Comparison of ENCODE assay signal across 19 cellular contexts in genomic region chr6:18047406-18047805, GRCh38. TPM values are rescaled to one million over a fixed set of nuclear protein-coding genes. Genes with fewer than 3 reads are reported as not detected.
DNase-seq lines count a peak whose midpoint lies in the region; ATAC-seq and TF ChIP-seq lines count a peak whose summit lies in the region.
"Had no signal": no experiment of that assay in that cellular context is flagged by ENCODE, and none has a peak within 500 bp of the region (broad histone marks: within the 10 kb centered on the region; RNA-seq: fewer than 3 reads in every experiment).

No MANE protein-coding gene starts in this region.

- no peak overlapping the region for H2AFZ ChIP-seq in PC-3 (ENCODE audit: low read length)
- H2AFZ ChIP-seq: neural progenitor cell had no signal

- 0 out of 2 replicates have a peak overlapping the region, but pooled peaks have one; percentile 0 for H3K27ac ChIP-seq in PC-3 (ENCODE audit: low read length)
- peak overlapping the region; percentile 87 for H3K27ac ChIP-seq in epithelial cell of prostate
- peak overlapping the region; percentile 45 to 75 for H3K27ac ChIP-seq in mucosa of rectum (ENCODE audit: low read depth in 2 of 2, low read length in 2 of 2)
- H3K27ac ChIP-seq: KMS-11, neural progenitor cell, uterus had no signal

- no peaks in the 10 kb centered on the region for H3K79me2 ChIP-seq in PC-3 (ENCODE audit: low read length)

- ATAC-seq in PC-3 (peak; percentile 49), HG03039 (IDR thresholded peaks at IDR 0.05; ENCODE audit: unreplicated experiment) (no peak)
- ATAC-seq: sciatic nerve had no signal

- H4K20me1 ChIP-seq in PC-3 (ENCODE audit: low read length) = no peaks in the 10 kb centered on the region

- H3K27me3 ChIP-seq in PC-3 (ENCODE audit: low read length) (no peaks in the 10 kb centered on the region), mucosa of rectum (ENCODE audit: control insufficient read depth in 2 of 2, insufficient read depth in 2 of 2, low read length in 2 of 2) (no peaks in the 10 kb centered on the region)
- H3K27me3 ChIP-seq: neural progenitor cell, uterus had no signal

- no peaks in the 10 kb centered on the region for H3F3A ChIP-seq in PC-3 (ENCODE audit: low read length, unreplicated experiment)

- H3K4me3 ChIP-seq in AG10803 (ENCODE audit: low read length) (no peak overlapping the region), PC-3 (ENCODE audit: low read length) (no peak overlapping the region), mucosa of rectum (ENCODE audit: low read length in 2 of 2) (no peak overlapping the region)
- H3K4me3 ChIP-seq: coronary artery, neural progenitor cell, uterus had no signal

- intact Hi-C loops in PC-3 (cut with micrococcal nuclease) = loop anchor here (2.0 kb wide), 1 partner anchor 75 kb away; the partner anchor contains the start of gene NHLRC1

- H3K4me2 ChIP-seq in PC-3 (ENCODE audit: low read length) = no peak overlapping the region
- H3K4me2 ChIP-seq: KMS-11, neural progenitor cell had no signal

- H3K36me3 ChIP-seq in PC-3 (ENCODE audit: low read depth, low read length) (no peaks in the 10 kb centered on the region), mucosa of rectum (ENCODE audit: control insufficient read depth in 2 of 2, insufficient read depth in 2 of 2, low read length in 2 of 2) (no peaks in the 10 kb centered on the region)
- H3K36me3 ChIP-seq: neural progenitor cell, uterus had no signal

- H3K9ac ChIP-seq in PC-3 (ENCODE audit: low read length) (no peak overlapping the region), mucosa of rectum (ENCODE audit: low read depth in 1 of 2, low read length in 2 of 2) (no peak overlapping the region)
- H3K9ac ChIP-seq: KMS-11, neural progenitor cell had no signal

- H3K9me3 ChIP-seq in PC-3 (ENCODE audit: low read length) = no peaks in the 10 kb centered on the region
- H3K9me3 ChIP-seq in mucosa of rectum (ENCODE audit: control insufficient read depth in 2 of 2, low read length in 2 of 2) = no peaks in the 10 kb centered on the region
- H3K9me3 ChIP-seq: uterus had no signal

- CTCF ChIA-PET in PC-3 (lab: Charles Lee) = no interaction called here

- H3K4me1 ChIP-seq in PC-3 (ENCODE audit: insufficient read depth, low read length) = peaks cover 15% of the 10 kb centered on the region
- peaks cover 7 to 15% of the 10 kb centered on the region in 2 donors for H3K4me1 ChIP-seq in mucosa of rectum (ENCODE audit: control insufficient read depth in 2 of 2, insufficient read depth in 2 of 2, low read length in 2 of 2)
- H3K4me1 ChIP-seq: neural progenitor cell, uterus had no signal

- POLR2A ChIA-PET in PC-3 (lab: Charles Lee; ENCODE audit: unreplicated experiment) = interaction anchor here (0.6 kb wide), 1 partner anchor 215 kb away, joined by 4 read pairs; no protein-coding TSS in a partner anchor

- H3K9me2 ChIP-seq in PC-3 (replicated peaks; ENCODE audit: low read length) = no peaks in the 10 kb centered on the region

- no peak for TF ChIP-seq CTCF in AG10803 (conservative IDR thresholded peaks at IDR 0.05; ENCODE audit: low read length)
- TF ChIP-seq CTCF in PC-3 (conservative IDR thresholded peaks at IDR 0.05; ENCODE audit: low read depth, low read length) = no peak

- DNase-seq in AG10803 (ENCODE audit: low read depth) (peak; percentile 34), PC-3 (peak; percentile 58), epithelial cell of prostate (ENCODE audit: low read depth, low spot score) (peak; percentile 82), NCI-H2227 treated with DMSO at 0.1 percent for 48 hours (lab: John Stamatoyannopoulos, UW) (no peak), anterior cingulate cortex (lab: John Stamatoyannopoulos, UW) (no peak), cerebellar cortex (ENCODE audit: low spot score) (no peak)
- DNase-seq: activated CD4-positive, alpha-beta T cell treated with anti-CD3 and anti-CD28 coated beads for 1 hour; AML-193; H7; NCI-H1694 treated with DMSO at 0.1 percent for 48 hours; NCI-H526; stimulated activated CD4-positive, alpha-beta T cell treated with anti-CD3 and anti-CD28 coated beads, Interleukin-4, amount 100 ng/mL, for 4 hours; uterus had no signal

- BruUV-seq in PC-3 (replicated peaks; lab: Mats Ljungman, UMichigan) = no TSS peak

RNA-seq across cellular contexts. Expression of gene KIF13A, which starts 60.0 kb away (rescaled TPM):
- 21.3 and 27.1 TPM in 2 replicates for total RNA-seq in PC-3 (2014; rRNA removed)

Comparison
In these comparisons a context has a peak if more than half of its experiments do, and no peak if none do; other contexts are left out.
1. DNase-seq: peak in AG10803 (single experiment), PC-3 (single experiment) and epithelial cell of prostate (single experiment); none in NCI-H2227 treated with DMSO at 0.1 percent for 48 hours (single experiment), anterior cingulate cortex (0 of 58) and cerebellar cortex (single experiment).
2. H3K27ac ChIP-seq: peak in every context shown above with its lines; median percentile 87 in epithelial cell of prostate; 60 in mucosa of rectum; 0 in PC-3.